20 cellular contexts compared by ENCODE assay signal in genomic region chr6:31383149-31383548, GRCh38. TPM values are rescaled to one million over a fixed set of nuclear protein-coding genes. Genes with fewer than 3 reads are reported as not detected.
A peak's percentile ranks its signal among the peaks of the same experiment; 100 is the strongest.
DNase-seq lines count a peak whose midpoint lies in the region; ATAC-seq, FAIRE-seq and TF ChIP-seq lines count a peak whose summit lies in the region.
"Had no signal": no experiment of that assay in that cellular context is flagged by ENCODE, and none has a peak within 500 bp of the region (broad histone marks: within the 10 kb centered on the region; RNA-seq: fewer than 3 reads in every experiment).

No MANE protein-coding gene starts in this region.

- H4K8ac ChIP-seq in neuronal stem cell (ENCODE audit: low read depth, low read length), result no peak overlapping the region

- WGBS in K562 (ENCODE audit: insufficient coverage, low coverage, missing lambda C conversion rate), result 5% methylated on average over 5 of the region's 5 CpGs
- WGBS in neuronal stem cell (ENCODE audit: extremely low coverage in 2 of 2, insufficient read length in 2 of 2, insufficient replicate concordance in 1 of 2), 2 donors, result no CpG with 5 or more reads among the region's 5 CpGs

- BruUV-seq in K562 (replicated peaks; lab: Mats Ljungman, UMichigan), result no TSS peak

- H3K27me3 Mint-ChIP-seq in activated CD4-positive, alpha-beta T cell treated with anti-CD3 and anti-CD28 coated beads, Interleukin-2, amount 10 ng/mL, durations not matched to agents 7 days and 5 days, result peaks cover 21% of the 10 kb centered on the region

- no peak overlapping the region for H3K4me3 Mint-ChIP-seq in activated CD4-positive, alpha-beta T cell treated with anti-CD3 and anti-CD28 coated beads, Interleukin-2, amount 10 ng/mL, durations not matched to agents 7 days and 5 days
- H3K4me3 Mint-ChIP-seq: CD14-positive monocyte, naive B cell, T-cell had no signal

- in situ Hi-C loops in K562 (cut with MboI), result no loop called here

- H3K36me3 ChIP-seq in K562 (ENCODE audit: control insufficient read depth, insufficient read depth, low read length), result no peaks in the 10 kb centered on the region
- no peaks in the 10 kb centered on the region for H3K36me3 ChIP-seq in neuronal stem cell (replicated peaks in 1 of 2; ENCODE audit: control insufficient read depth in 2 of 2, insufficient read depth in 2 of 2, low read length in 2 of 2)
- H3K36me3 ChIP-seq: heart right ventricle had no signal

- H2BK12ac ChIP-seq in neuronal stem cell (ENCODE audit: low read length), result no peak overlapping the region

- no peaks in the 10 kb centered on the region for H3K9me3 Mint-ChIP-seq in activated CD4-positive, alpha-beta T cell treated with anti-CD3 and anti-CD28 coated beads, Interleukin-2, amount 10 ng/mL, durations not matched to agents 7 days and 5 days
- H3K9me3 Mint-ChIP-seq: activated T-helper 2 cell treated with anti-CD3 and anti-CD28 coated beads, Interferon-gamma antibody, Interleukin-2, Interleukin-4, amounts not matched to agents 10 μg/mL and 5 μg/mL and 100 μg/mL, durations not matched to agents 14 hours and 24 hours and 36 hours; CD14-positive monocyte; naive B cell; T-cell had no signal

- H3K9ac ChIP-seq in K562 (ENCODE audit: insufficient read depth in 1 of 2, low read depth in 2 of 2, low read length in 2 of 2) (no peak overlapping the region), neuronal stem cell (ENCODE audit: low read depth, low read length, poor library complexity) (no peak overlapping the region)

- no peak for TF ChIP-seq RAD21 in K562 (CRISPR knock-in tag; conservative IDR thresholded peaks at IDR 0.05 in 1 of 2, IDR thresholded peaks at IDR 0.05 in 1 of 2)

- peak; percentile 41 for DNase-seq in activated CD4-positive, alpha-beta T cell treated with anti-CD3 and anti-CD28 coated beads for 48 hours
- no peak for DNase-seq in activated CD4-positive, alpha-beta T cell treated with anti-CD3 and anti-CD28 coated beads, Interleukin-2, amount 10 ng/mL, durations not matched to agents 7 days and 5 days
- DNase-seq in HCEC 1CT, result peak; percentile 51
- DNase-seq in K562 (ENCODE audit: extremely low read depth in 1 of 4, low spot score in 3 of 4), result peak in 1 of 4 experiments; percentile 32
- DNase-seq in lung microvascular endothelial cell (ENCODE audit: low read depth in 2 of 2), result peak; percentile 19 to 24
- no peak for DNase-seq in SW 1271 (lab: John Stamatoyannopoulos, UW)
- DNase-seq in neuronal stem cell (ENCODE audit: low spot score), result no peak
- no peak for DNase-seq in cortex of kidney (lab: John Stamatoyannopoulos, UW)
- DNase-seq: activated CD8-positive, alpha-beta memory T cell treated with anti-CD3 and anti-CD28 coated beads for 24 hours; heart right ventricle; naive B cell; NCI-H1436 treated with DMSO at 0.1 percent for 48 hours; posterior cingulate gyrus; small intestine; stimulated activated CD8-positive, alpha-beta memory T cell treated with anti-CD3 and anti-CD28 coated beads, Interleukin-4, amount 100 ng/mL, for 48 hours; T-cell; testis had no signal

- no peak overlapping the region for H2BK120ac ChIP-seq in neuronal stem cell (ENCODE audit: low read depth, low read length)

- H3K14ac ChIP-seq in neuronal stem cell (ENCODE audit: low read length), result no peak overlapping the region

- H2AK5ac ChIP-seq in neuronal stem cell (ENCODE audit: low read depth, low read length), result no peak overlapping the region

- POLR2A ChIA-PET in activated CD4-positive, alpha-beta T cell treated with anti-CD3 and anti-CD28 coated beads, Interleukin-2, amount 10 ng/mL, durations not matched to agents 7 days and 5 days (lab: Charles Lee), result no interaction called here
- POLR2A ChIA-PET in K562 (lab: Yijun Ruan, JAX), result interaction anchor here (1.1 to 1.6 kb wide), 2 partner anchors 16 to 29 kb away, joined by 3 read pairs; no protein-coding TSS in a partner anchor

- no peaks in the 10 kb centered on the region for H3K9me3 ChIP-seq in K562 (replicated peaks; ENCODE audit: control insufficient read depth, insufficient read depth, low read depth, low read length)
- no peaks in the 10 kb centered on the region for H3K9me3 ChIP-seq in neuronal stem cell (replicated peaks in 1 of 2; ENCODE audit: control insufficient read depth in 2 of 2, insufficient read depth in 1 of 2, low read depth in 1 of 2, low read length in 2 of 2)
- H3K9me3 ChIP-seq: A549, heart right ventricle, testis had no signal

- TF ChIP-seq CTCF in K562 (IDR thresholded peaks at IDR 0.05 in 2 of 3, conservative IDR thresholded peaks at IDR 0.05 in 1 of 3; ENCODE audit: insufficient read depth in 2 of 3, low read depth in 1 of 3, low read length in 3 of 3), result no peak

- no peak overlapping the region for H3K4ac ChIP-seq in neuronal stem cell (ENCODE audit: low read length)

- H3K79me2 ChIP-seq in K562 (ENCODE audit: control insufficient read depth, insufficient read depth, low read length), result no peaks in the 10 kb centered on the region

- no peaks in the 10 kb centered on the region for H3K4me1 Mint-ChIP-seq in activated CD4-positive, alpha-beta T cell treated with anti-CD3 and anti-CD28 coated beads, Interleukin-2, amount 10 ng/mL, durations not matched to agents 7 days and 5 days
- H3K4me1 Mint-ChIP-seq: CD14-positive monocyte, naive B cell, T-cell had no signal

- no peak overlapping the region for H2BK5ac ChIP-seq in neuronal stem cell (ENCODE audit: low read length)

- H3K4me3 ChIP-seq in K562 (no peak overlapping the region), neuronal stem cell (ENCODE audit: low read length in 2 of 2) (no peak overlapping the region)
- H3K4me3 ChIP-seq: A549, heart right ventricle, testis had no signal

- TF ChIP-seq EP300 in K562 (IDR thresholded peaks at IDR 0.05; ENCODE audit: low read length), result no peak

- no peak overlapping the region for H3K23ac ChIP-seq in neuronal stem cell (ENCODE audit: low read depth, low read length, poor library complexity)

- no peak overlapping the region for H4K91ac ChIP-seq in neuronal stem cell (ENCODE audit: low read depth, low read length, poor library complexity)

- no peaks in the 10 kb centered on the region for H3K4me1 ChIP-seq in K562 (replicated peaks in 1 of 2; ENCODE audit: control insufficient read depth in 2 of 2, insufficient read depth in 2 of 2, low read length in 2 of 2)
- H3K4me1 ChIP-seq in neuronal stem cell (ENCODE audit: control insufficient read depth in 2 of 2, insufficient read depth in 1 of 2, low read depth in 1 of 2, low read length in 2 of 2), result peaks cover 3 to 12% of the 10 kb centered on the region in 2 donors
- H3K4me1 ChIP-seq: heart right ventricle, testis had no signal

- H3K4me2 ChIP-seq in K562 (ENCODE audit: insufficient read depth, low read length), result no peak overlapping the region
- no peak overlapping the region for H3K4me2 ChIP-seq in neuronal stem cell (ENCODE audit: insufficient read depth, low read length, poor library complexity, severe bottlenecking)
- H3K4me2 ChIP-seq: A549 had no signal

- ATAC-seq in K562, result no peak
- ATAC-seq: A549, heart right ventricle had no signal

- H2BK15ac ChIP-seq in neuronal stem cell (ENCODE audit: low read length), result no peak overlapping the region

- CTCF ChIA-PET in activated CD4-positive, alpha-beta T cell treated with anti-CD3 and anti-CD28 coated beads, Interleukin-2, amount 10 ng/mL, durations not matched to agents 7 days and 5 days (lab: Charles Lee), result interaction anchor here (0.7 to 3.8 kb wide), 5 partner anchors 11 to 189 kb away, joined by 3 to 17 read pairs (median 3); no protein-coding TSS in a partner anchor
- CTCF ChIA-PET in K562 (lab: Yijun Ruan, JAX; ENCODE audit: low intra/inter-chr PET ratio), result no interaction called here

- H3K27ac ChIP-seq in K562 (ENCODE audit: extremely low read depth, low read depth, low read length) (no peak overlapping the region), neuronal stem cell (replicated peaks; ENCODE audit: low read length) (no peak overlapping the region)
- H3K27ac ChIP-seq: A549, heart right ventricle, testis had no signal

- H2AFZ ChIP-seq in K562 (ENCODE audit: low read depth, low read length), result no peak overlapping the region
- H2AFZ ChIP-seq in neuronal stem cell (ENCODE audit: low read length), result no peak overlapping the region

- H3K27ac Mint-ChIP-seq in activated CD4-positive, alpha-beta T cell treated with anti-CD3 and anti-CD28 coated beads, Interleukin-2, amount 10 ng/mL, durations not matched to agents 7 days and 5 days, result no peak overlapping the region
- H3K27ac Mint-ChIP-seq: activated T-helper 2 cell treated with anti-CD3 and anti-CD28 coated beads, Interferon-gamma antibody, Interleukin-2, Interleukin-4, amounts not matched to agents 10 μg/mL and 5 μg/mL and 100 μg/mL, durations not matched to agents 14 hours and 24 hours and 36 hours; CD14-positive monocyte; T-cell had no signal

- FAIRE-seq in K562 (lab: Jason Lieb, UNC), result peak; percentile 6
- FAIRE-seq: A549, small intestine had no signal

- H3K79me1 ChIP-seq in neuronal stem cell (ENCODE audit: low read depth, low read length), result no peaks in the 10 kb centered on the region

- H3K18ac ChIP-seq in neuronal stem cell (ENCODE audit: low read length), result no peak overlapping the region

- H3K9me1 ChIP-seq in K562 (ENCODE audit: control insufficient read depth, insufficient read depth, low read length), result no peaks in the 10 kb centered on the region

- no peaks in the 10 kb centered on the region for H4K20me1 ChIP-seq in K562 (replicated peaks; ENCODE audit: control insufficient read depth, insufficient read depth, low read length)

- H3K27me3 ChIP-seq in K562 (ENCODE audit: control insufficient read depth in 2 of 2, insufficient read depth in 2 of 2, low read length in 2 of 2) (peaks cover 40 to 65% of the 10 kb centered on the region in 2 experiments), neuronal stem cell (ENCODE audit: control insufficient read depth in 3 of 3, insufficient read depth in 3 of 3, low read depth in 1 of 3, low read length in 3 of 3) (peaks cover 0 to 33% (median 0%) of the 10 kb centered on the region in 3 experiments)
- H3K27me3 ChIP-seq: testis had no signal

- H3K36me3 Mint-ChIP-seq in activated CD4-positive, alpha-beta T cell treated with anti-CD3 and anti-CD28 coated beads, Interleukin-2, amount 10 ng/mL, durations not matched to agents 7 days and 5 days (ENCODE audit: low read depth), result no peaks in the 10 kb centered on the region
- H3K36me3 Mint-ChIP-seq: CD14-positive monocyte, naive B cell, T-cell had no signal

- TF ChIP-seq POLR2A in K562 (conservative IDR thresholded peaks at IDR 0.05), result no peak

- intact Hi-C loops in K562 (cut with micrococcal nuclease), result no loop called here

RNA-seq across cellular contexts. Expression of gene MICA, which starts 20.2 kb away (rescaled TPM):
- total RNA-seq in activated CD4-positive, alpha-beta T cell treated with anti-CD3 and anti-CD28 coated beads, Interleukin-2, amount 10 ng/mL, durations not matched to agents 7 days and 5 days, result 10 to 100 TPM; 10.5 to 10.8 TPM
- total RNA-seq in K562 (2011; cell fraction: chromatin; rRNA removed; ENCODE audit: low replicate concordance), result 35.0 and 75.6 TPM in 2 replicates
- 77.2 and 77.4 TPM in 2 replicates for total RNA-seq in K562 (2011; cell fraction: nucleolus; rRNA removed)
- total RNA-seq in K562 (2011; cell fraction: nucleoplasm; rRNA removed), result 59.2 and 67.5 TPM in 2 replicates
- total RNA-seq in K562 (2014; rRNA removed) (22.0 and 25.4 TPM in 2 replicates), K562 (2014; rRNA removed; fragmentation: Illumina TruSeq; extraction: Trizol) (13.6 and 16.1 TPM in 2 replicates), K562 (2015; rRNA removed; fragmentation: Illumina TruSeq; extraction: Trizol) (16.1 and 16.7 TPM in 2 replicates), K562 (2021) (11.4 and 11.8 TPM in 2 replicates), lung microvascular endothelial cell (15.3 and 31.4 TPM in 2 replicates)
- polyA plus RNA-seq in K562 (2011; rRNA removed) (24.6 and 32.7 TPM in 2 replicates), K562 (2014; fragmentation: Illumina TruSeq; extraction: Trizol) (19.5 and 19.6 TPM in 2 replicates), K562 (2014; fragmentation: Nextera tagmentation; extraction: Ambion mirVana) (10 to 100 TPM; 13.5 to 18.0 TPM), K562 (2014; rRNA removed) (15.3 and 20.2 TPM in 2 replicates)
- polyA plus RNA-seq in K562 (2011; cell fraction: cytosol; rRNA removed), result 27.7 and 40.0 TPM in 2 replicates
- polyA plus RNA-seq in K562 (2011; cell fraction: nucleus; rRNA removed), result 50.2 and 51.7 TPM in 2 replicates
- polyA plus RNA-seq in K562 (2012), result 14.4 and 20.5 TPM in 2 replicates
- 26.3 and 28.2 TPM in 2 replicates for polyA minus RNA-seq in K562 (2011; rRNA and poly(A)+ RNA removed)
- polyA minus RNA-seq in K562 (2011; cell fraction: cytosol; rRNA and poly(A)+ RNA removed), result 12.5 and 16.1 TPM in 2 replicates
- polyA minus RNA-seq in K562 (2011; cell fraction: nucleus; rRNA and poly(A)+ RNA removed), result 8.2 and 14.7 TPM in 2 replicates
- polyA plus RNA-seq in neuronal stem cell (2013, experiment 1 of 2), result 16.9 TPM
- 17.1 TPM for polyA plus RNA-seq in neuronal stem cell (2013, experiment 2 of 2)

RNA-seq across cellular contexts. Expression of gene HLA-B, which starts 26.2 kb away (rescaled TPM):
- 1,000 to 10,000 TPM; 4,654 to 4,702 TPM for total RNA-seq in activated CD4-positive, alpha-beta T cell treated with anti-CD3 and anti-CD28 coated beads, Interleukin-2, amount 10 ng/mL, durations not matched to agents 7 days and 5 days
- 1.2 TPM in 1 of 2 replicates, not detected in the other for total RNA-seq in K562 (2011; cell fraction: chromatin; rRNA removed; ENCODE audit: low replicate concordance)
- 4.2 and 5.5 TPM in 2 replicates for total RNA-seq in K562 (2011; cell fraction: nucleolus; rRNA removed)
- 0.59 and 0.69 TPM in 2 replicates for total RNA-seq in K562 (2011; cell fraction: nucleoplasm; rRNA removed)
- total RNA-seq in K562 (2014; rRNA removed) (0.24 and 0.41 TPM in 2 replicates), K562 (2014; rRNA removed; fragmentation: Illumina TruSeq; extraction: Trizol) (not detected in 2 replicates), K562 (2015; rRNA removed; fragmentation: Illumina TruSeq; extraction: Trizol) (0.65 and 1.4 TPM in 2 replicates), K562 (2021) (9.7 and 11.5 TPM in 2 replicates), lung microvascular endothelial cell (153 and 307 TPM in 2 replicates)
- polyA plus RNA-seq in K562 (2011; rRNA removed) (0.31 and 0.98 TPM in 2 replicates), K562 (2014; fragmentation: Illumina TruSeq; extraction: Trizol) (0.55 TPM in 1 of 2 replicates, not detected in the other), K562 (2014; fragmentation: Nextera tagmentation; extraction: Ambion mirVana) (under 1 TPM; 0.07 to 0.66 TPM), K562 (2014; rRNA removed) (0.49 and 1.7 TPM in 2 replicates)
- polyA plus RNA-seq in K562 (2011; cell fraction: cytosol; rRNA removed), result 0.15 and 0.46 TPM in 2 replicates
- polyA plus RNA-seq in K562 (2011; cell fraction: nucleus; rRNA removed), result 0.21 and 2.2 TPM in 2 replicates
- 0.92 and 2.4 TPM in 2 replicates for polyA plus RNA-seq in K562 (2012)
- polyA minus RNA-seq in K562 (2011; rRNA and poly(A)+ RNA removed), result not detected in 2 replicates
- polyA minus RNA-seq in K562 (2011; cell fraction: cytosol; rRNA and poly(A)+ RNA removed), result 2.4 and 4.1 TPM in 2 replicates
- 0.54 and 0.56 TPM in 2 replicates for polyA minus RNA-seq in K562 (2011; cell fraction: nucleus; rRNA and poly(A)+ RNA removed)
- 40.0 TPM for polyA plus RNA-seq in neuronal stem cell (2013, experiment 1 of 2)
- 38.4 TPM for polyA plus RNA-seq in neuronal stem cell (2013, experiment 2 of 2)

Comparison
In these comparisons a context has a peak if more than half of its experiments do, and no peak if none do; other contexts are left out.
1. DNase-seq: peak in activated CD4-positive, alpha-beta T cell treated with anti-CD3 and anti-CD28 coated beads for 48 hours (single experiment), HCEC 1CT (single experiment) and lung microvascular endothelial cell (2 of 2); none in activated CD4-positive, alpha-beta T cell treated with anti-CD3 and anti-CD28 coated beads, Interleukin-2, amount 10 ng/mL, durations not matched to agents 7 days and 5 days (single experiment), SW 1271 (0 of 2), neuronal stem cell (single experiment) and cortex of kidney (single experiment).
2. RNA of gene HLA-B, which starts 26.2 kb away (total RNA-seq): 4,654 to 4,702 TPM in activated CD4-positive, alpha-beta T cell treated with anti-CD3 and anti-CD28 coated beads, Interleukin-2, amount 10 ng/mL, durations not matched to agents 7 days and 5 days and 153 to 307 TPM in lung microvascular endothelial cell; 0.24 to 11.5 TPM in K562; every median in the first group is over 10 times any median in the second.